Comparison of ENCODE assay signal across 8 cellular contexts in genomic region chr7:77800158-77800557, GRCh38. TPM values are rescaled to one million over a fixed set of nuclear protein-coding genes. Genes with fewer than 3 reads are reported as not detected.
DNase-seq lines count a peak whose midpoint lies in the region; ATAC-seq and TF ChIP-seq lines count a peak whose summit lies in the region.

No MANE protein-coding gene starts in this region.

- H3K4me1 Mint-ChIP-seq in activated CD4-positive, alpha-beta memory T cell treated with anti-CD3 and anti-CD28 coated beads, Interleukin-2, amount 10 ng/mL, durations not matched to agents 7 days and 5 days = peaks cover 71% of the 10 kb centered on the region

- H3K27ac ChIP-seq in mesendoderm (ENCODE audit: low read depth, low read length) = no peak overlapping the region
- H3K27ac ChIP-seq in substantia nigra (ENCODE audit: low read depth, low read length, poor library complexity, severe bottlenecking) = no peak overlapping the region

- WGBS in mesendoderm (ENCODE audit: extremely low coverage, insufficient coverage, low lambda C conversion rate) = no CpG with 5 or more reads among the region's 4 CpGs

- peaks cover 72% of the 10 kb centered on the region for H3K36me3 Mint-ChIP-seq in activated CD4-positive, alpha-beta memory T cell treated with anti-CD3 and anti-CD28 coated beads, Interleukin-2, amount 10 ng/mL, durations not matched to agents 7 days and 5 days (ENCODE audit: low read depth)

- no peak overlapping the region for H3K23ac ChIP-seq in mesendoderm (ENCODE audit: low read length)

- peaks cover 9% of the 10 kb centered on the region for H3K79me1 ChIP-seq in mesendoderm (ENCODE audit: low read length)

- H3K9ac ChIP-seq in mesendoderm (ENCODE audit: low read length) = peak overlapping the region; percentile 8

- CTCF ChIA-PET in activated CD4-positive, alpha-beta memory T cell treated with anti-CD3 and anti-CD28 coated beads, Interleukin-2, amount 10 ng/mL, durations not matched to agents 7 days and 5 days (lab: Charles Lee) = interaction anchor here (2.2 kb wide), 1 partner anchor 102 kb away, joined by 7 read pairs; no protein-coding TSS in a partner anchor

- H2AK5ac ChIP-seq in mesendoderm (ENCODE audit: low read length) = no peak overlapping the region

- DNase-seq in CMK (ENCODE audit: low read depth) (peak; percentile 48), HFF-Myc (ENCODE audit: extremely low read depth, low read depth) (no peak), mesendoderm (no peak), substantia nigra (lab: John Stamatoyannopoulos, UW) (no peak), NCI-H82 treated with DMSO at 0.1 percent for 48 hours (lab: John Stamatoyannopoulos, UW; ENCODE audit: unreplicated experiment) (no peak), HCEC 1CT (no peak)
- peak; percentile 43 for DNase-seq in activated CD4-positive, alpha-beta memory T cell treated with anti-CD3 and anti-CD28 coated beads, Interleukin-2, amount 10 ng/mL, durations not matched to agents 7 days and 5 days

- H3K79me2 ChIP-seq in mesendoderm (ENCODE audit: control insufficient read depth, insufficient read depth, low read length) = peaks cover 11% of the 10 kb centered on the region

- H2BK120ac ChIP-seq in mesendoderm (ENCODE audit: low read depth, low read length) = no peak overlapping the region

- H3K27me3 ChIP-seq in mesendoderm (ENCODE audit: insufficient read depth, low read length, poor library complexity) = no peaks in the 10 kb centered on the region

- peak overlapping the region; percentile 87 for H3K27ac Mint-ChIP-seq in activated CD4-positive, alpha-beta memory T cell treated with anti-CD3 and anti-CD28 coated beads, Interleukin-2, amount 10 ng/mL, durations not matched to agents 7 days and 5 days

- no peak overlapping the region for H4K8ac ChIP-seq in mesendoderm (ENCODE audit: low read depth, low read length)

- no peak for TF ChIP-seq CTCF in HFF-Myc (IDR thresholded peaks at IDR 0.05; ENCODE audit: low read depth, low read length, missing control alignments)

- peak overlapping the region; percentile 92 for H3K4me3 Mint-ChIP-seq in activated CD4-positive, alpha-beta memory T cell treated with anti-CD3 and anti-CD28 coated beads, Interleukin-2, amount 10 ng/mL, durations not matched to agents 7 days and 5 days

- H3K4me1 ChIP-seq in mesendoderm (ENCODE audit: control insufficient read depth, low read depth, low read length) = peaks cover 9% of the 10 kb centered on the region

- POLR2A ChIA-PET in activated CD4-positive, alpha-beta memory T cell treated with anti-CD3 and anti-CD28 coated beads, Interleukin-2, amount 10 ng/mL, durations not matched to agents 7 days and 5 days (lab: Charles Lee) = interaction anchor here (2.2 to 3.4 kb wide), 4 partner anchors 31 to 114 kb away, joined by 16 to 50 read pairs (median 24); partner anchors contain the start of gene RSBN1L

- H3K36me3 ChIP-seq in mesendoderm (ENCODE audit: control insufficient read depth, insufficient read depth, low read length) = no peaks in the 10 kb centered on the region

- no peak overlapping the region for H4K5ac ChIP-seq in mesendoderm (ENCODE audit: low read length)

- peak overlapping the region; percentile 95 for H3K4me3 ChIP-seq in HFF-Myc (replicated peaks; ENCODE audit: low read depth, low read length)
- H3K4me3 ChIP-seq in mesendoderm (ENCODE audit: low read length) = no peak overlapping the region

- H3K9me3 Mint-ChIP-seq in activated CD4-positive, alpha-beta memory T cell treated with anti-CD3 and anti-CD28 coated beads, Interleukin-2, amount 10 ng/mL, durations not matched to agents 7 days and 5 days = peaks cover 5% of the 10 kb centered on the region

- no peak overlapping the region for H3K18ac ChIP-seq in mesendoderm (ENCODE audit: low read length)

- H2BK5ac ChIP-seq in mesendoderm (ENCODE audit: low read length) = no peak overlapping the region

- H3K56ac ChIP-seq in mesendoderm (ENCODE audit: low read length) = peak overlapping the region; percentile 2

- H3K27me3 Mint-ChIP-seq in activated CD4-positive, alpha-beta memory T cell treated with anti-CD3 and anti-CD28 coated beads, Interleukin-2, amount 10 ng/mL, durations not matched to agents 7 days and 5 days = no peaks in the 10 kb centered on the region

- no peak for ATAC-seq in HG02571 (IDR thresholded peaks at IDR 0.05; ENCODE audit: unreplicated experiment)

- no peak overlapping the region for H2BK15ac ChIP-seq in mesendoderm (replicated peaks; ENCODE audit: low read depth)

- no peak overlapping the region for H3K4me2 ChIP-seq in mesendoderm (ENCODE audit: low read length)

- no peak overlapping the region for H3K4ac ChIP-seq in mesendoderm (ENCODE audit: low read depth, low read length)

RNA-seq across cellular contexts. Expression of gene PHTF2, which starts 1.6 kb away (rescaled TPM):
- total RNA-seq in activated CD4-positive, alpha-beta memory T cell treated with anti-CD3 and anti-CD28 coated beads, Interleukin-2, amount 10 ng/mL, durations not matched to agents 7 days and 5 days = 10 to 100 TPM; 70.4 to 71.7 TPM
- polyA plus RNA-seq in mesendoderm (2013, experiment 1 of 2) = 12.3 TPM
- polyA plus RNA-seq in mesendoderm (2013, experiment 2 of 2) = 12.5 TPM

RNA-seq across cellular contexts. Expression of gene TMEM60, which starts 1.9 kb away (rescaled TPM):
- total RNA-seq in activated CD4-positive, alpha-beta memory T cell treated with anti-CD3 and anti-CD28 coated beads, Interleukin-2, amount 10 ng/mL, durations not matched to agents 7 days and 5 days = 10 to 100 TPM; 25.0 to 25.4 TPM
- 13.0 TPM for polyA plus RNA-seq in mesendoderm (2013, experiment 1 of 2)
- 11.6 TPM for polyA plus RNA-seq in mesendoderm (2013, experiment 2 of 2)

Comparison
In these comparisons a context has a peak if more than half of its experiments do, and no peak if none do; other contexts are left out.
1. DNase-seq: peak in CMK (single experiment) and activated CD4-positive, alpha-beta memory T cell treated with anti-CD3 and anti-CD28 coated beads, Interleukin-2, amount 10 ng/mL, durations not matched to agents 7 days and 5 days (single experiment); none in HFF-Myc (single experiment), mesendoderm (single experiment), substantia nigra (0 of 49), NCI-H82 treated with DMSO at 0.1 percent for 48 hours (single experiment) and HCEC 1CT (single experiment).